10 cellular contexts compared by ENCODE assay signal in genomic region chr14:36556811-36557433, GRCh38. TPM values are rescaled to one million over a fixed set of nuclear protein-coding genes. Genes with fewer than 3 reads are reported as not detected.
DNase-seq lines count a peak whose midpoint lies in the region; ATAC-seq, FAIRE-seq and TF ChIP-seq lines count a peak whose summit lies in the region.
"Had no signal": no experiment of that assay in that cellular context is flagged by ENCODE, and none has a peak within 500 bp of the region (broad histone marks: within the 10 kb centered on the region; RNA-seq: fewer than 3 reads in every experiment).

No MANE protein-coding gene starts in this region.

- H3K9me2 ChIP-seq in PC-3 (replicated peaks; ENCODE audit: low read length) = no peaks in the 10 kb centered on the region

- no peak for FAIRE-seq in pancreas (lab: Jason Lieb, UNC)

- H3K9me3 Mint-ChIP-seq in CD8-positive, alpha-beta memory T cell = no peaks in the 10 kb centered on the region
- peaks cover 0 to 6% (median 2%) of the 10 kb centered on the region in 6 donors for H3K9me3 Mint-ChIP-seq in immature natural killer cell

- WGBS in pancreas, 2 donors = 51 to 54% methylated on average over 9 of the region's 9 CpGs

- H3K9ac ChIP-seq in PC-3 (ENCODE audit: low read length) = no peak overlapping the region
- H3K9ac ChIP-seq: BLaER1 had no signal

- H3K79me2 ChIP-seq in PC-3 (ENCODE audit: low read length) = no peaks in the 10 kb centered on the region

- H3K4me3 ChIP-seq in PC-3 (ENCODE audit: low read length) (no peak overlapping the region), dorsolateral prefrontal cortex (no peak overlapping the region), pancreas (no peak overlapping the region)
- H3K4me3 ChIP-seq in CD8-positive, alpha-beta memory T cell (ENCODE audit: low read length) = no peak overlapping the region
- H3K4me3 ChIP-seq: BLaER1 had no signal

- H3K9me3 ChIP-seq in PC-3 (ENCODE audit: low read length) (no peaks in the 10 kb centered on the region), pancreas (no peaks in the 10 kb centered on the region)
- no peaks in the 10 kb centered on the region for H3K9me3 ChIP-seq in CD8-positive, alpha-beta memory T cell (ENCODE audit: low read length)
- H3K9me3 ChIP-seq: BLaER1 had no signal

- peaks cover 4 to 22% of the 10 kb centered on the region in 2 donors for H3K27me3 Mint-ChIP-seq in CD8-positive, alpha-beta memory T cell
- peaks cover 0 to 2% (median 2%) of the 10 kb centered on the region in 3 donors for H3K27me3 Mint-ChIP-seq in immature natural killer cell (ENCODE audit: low read depth in 3 of 3)

- H4K20me1 ChIP-seq in PC-3 (ENCODE audit: low read length) = no peaks in the 10 kb centered on the region
- H4K20me1 ChIP-seq: BLaER1 had no signal

- no peak overlapping the region for H3K4me3 Mint-ChIP-seq in CD8-positive, alpha-beta memory T cell
- no peak overlapping the region for H3K4me3 Mint-ChIP-seq in immature natural killer cell

- no peaks in the 10 kb centered on the region for H3K36me3 Mint-ChIP-seq in CD8-positive, alpha-beta memory T cell
- no peaks in the 10 kb centered on the region for H3K36me3 Mint-ChIP-seq in immature natural killer cell

- H3K27ac Mint-ChIP-seq in CD8-positive, alpha-beta memory T cell = peak overlapping the region in 1 of 8 donors; percentile 2
- H3K27ac Mint-ChIP-seq in immature natural killer cell = no peak overlapping the region

- no peaks in the 10 kb centered on the region for H3K36me3 ChIP-seq in PC-3 (ENCODE audit: low read depth, low read length)
- no peaks in the 10 kb centered on the region for H3K36me3 ChIP-seq in pancreas
- H3K36me3 ChIP-seq in CD8-positive, alpha-beta memory T cell (ENCODE audit: insufficient read depth, low read length) = no peaks in the 10 kb centered on the region
- H3K36me3 ChIP-seq: BLaER1 had no signal

- H3K4me1 ChIP-seq in PC-3 (ENCODE audit: insufficient read depth, low read length) (no peaks in the 10 kb centered on the region), pancreas (no peaks in the 10 kb centered on the region)
- no peaks in the 10 kb centered on the region for H3K4me1 ChIP-seq in CD8-positive, alpha-beta memory T cell (ENCODE audit: insufficient read depth, low read length)
- H3K4me1 ChIP-seq: BLaER1 had no signal

- H3K27ac ChIP-seq in PC-3 (ENCODE audit: low read length) (no peak overlapping the region), dorsolateral prefrontal cortex (no peak overlapping the region), pancreas (no peak overlapping the region)
- no peak overlapping the region for H3K27ac ChIP-seq in CD8-positive, alpha-beta memory T cell (ENCODE audit: low read depth, low read length)
- H3K27ac ChIP-seq: BLaER1 had no signal

- H3F3A ChIP-seq in PC-3 (ENCODE audit: low read length, unreplicated experiment) = no peaks in the 10 kb centered on the region

- peak overlapping the region; percentile 56 for H2AFZ ChIP-seq in PC-3 (ENCODE audit: low read length)

- no TSS peak for BruUV-seq in PC-3 (replicated peaks; lab: Mats Ljungman, UMichigan)

- DNase-seq in DMS153 treated with DMSO at 0.1 percent for 48 hours (lab: John Stamatoyannopoulos, UW; ENCODE audit: unreplicated experiment) (peak; percentile 18), DMS153 (lab: John Stamatoyannopoulos, UW) (no peak), PC-3 (peak; percentile 56), dorsolateral prefrontal cortex (peak in 2 of 10 donors; percentile 12 to 22), pancreas (peak in 1 of 6 donors; percentile 22), immature natural killer cell (no peak)
- DNase-seq in CD8-positive, alpha-beta memory T cell = no peak

- CTCF ChIA-PET in PC-3 (lab: Charles Lee) = no interaction called here
- CTCF ChIA-PET in CD8-positive, alpha-beta memory T cell (lab: Charles Lee) = no interaction called here

- TF ChIP-seq CTCF in PC-3 (conservative IDR thresholded peaks at IDR 0.05; ENCODE audit: low read depth, low read length) (peak; percentile 95), dorsolateral prefrontal cortex (IDR thresholded peaks at IDR 0.05 in 54 of 56, conservative IDR thresholded peaks at IDR 0.05 in 2 of 56; ENCODE audit: low read depth in 1 of 56, partially characterized antibody in 56 of 56) (peak; percentile 44 to 89 (median 80)), pancreas (IDR thresholded peaks at IDR 0.05) (peak; percentile 43 to 75 (median 56))

- intact Hi-C loops in PC-3 (cut with micrococcal nuclease) = loop anchor here (1.0 to 2.0 kb wide), 4 partner anchors 350 to 674 kb away; no protein-coding TSS in a partner anchor
- intact Hi-C loops in dorsolateral prefrontal cortex (cut with DNase I) = loop anchor here (2.0 to 10.0 kb wide), 2 partner anchors 486 to 682 kb away; no protein-coding TSS in a partner anchor
- intact Hi-C loops in pancreas (cut with DNase I) = loop anchor here in 1 of 3 donors (10.0 kb wide), 1 partner anchor 48 kb away; no protein-coding TSS in a partner anchor

- ATAC-seq in HG03354 (IDR thresholded peaks at IDR 0.05; ENCODE audit: poor library complexity, severe bottlenecking, unreplicated experiment) (peak; percentile 53), PC-3 (peak; percentile 80), pancreas (peak in 3 of 4 donors; percentile 65 to 76 (median 69))

- no peaks in the 10 kb centered on the region for H3K4me1 Mint-ChIP-seq in CD8-positive, alpha-beta memory T cell
- no peaks in the 10 kb centered on the region for H3K4me1 Mint-ChIP-seq in immature natural killer cell

- H3K27me3 ChIP-seq in PC-3 (ENCODE audit: low read length) = peaks cover 22% of the 10 kb centered on the region
- H3K27me3 ChIP-seq in dorsolateral prefrontal cortex = peaks cover 0 to 26% (median 12%) of the 10 kb centered on the region in 45 donors
- no peaks in the 10 kb centered on the region for H3K27me3 ChIP-seq in pancreas
- no peaks in the 10 kb centered on the region for H3K27me3 ChIP-seq in CD8-positive, alpha-beta memory T cell (ENCODE audit: insufficient read depth, low read length, poor library complexity, severe bottlenecking)
- H3K27me3 ChIP-seq: BLaER1 had no signal

- peak overlapping the region; percentile 50 for H3K4me2 ChIP-seq in PC-3 (ENCODE audit: low read length)
- H3K4me2 ChIP-seq: BLaER1 had no signal

- POLR2A ChIA-PET in PC-3 (lab: Charles Lee; ENCODE audit: unreplicated experiment) = no interaction called here
- POLR2A ChIA-PET in CD8-positive, alpha-beta memory T cell (lab: Charles Lee) = no interaction called here

RNA-seq across cellular contexts. Expression of gene NKX2-8, which starts 25.5 kb away (rescaled TPM):
- total RNA-seq in PC-3 (2014; rRNA removed) (not detected in 2 replicates), dorsolateral prefrontal cortex (1 to 10 TPM in 2 of 120 experiments, under 1 TPM in 23, not detected in 95; 0.28 to 1.7 (median 0.45) TPM), pancreas (under 1 TPM in 1 of 6 donors, not detected in 5; 0.31 TPM)
- polyA plus RNA-seq in pancreas (not detected), immature natural killer cell (not detected)
- not detected for total RNA-seq in CD8-positive, alpha-beta memory T cell
- not detected for polyA plus RNA-seq in CD8-positive, alpha-beta memory T cell
- total RNA-seq: skeletal muscle tissue had no signal

RNA-seq across cellular contexts. Expression of gene NKX2-1, which starts 36.9 kb away (rescaled TPM):
- total RNA-seq in PC-3 (2014; rRNA removed) (not detected in 2 replicates), dorsolateral prefrontal cortex (1 to 10 TPM in 2 of 120 experiments, under 1 TPM in 79, not detected in 39; 0.16 to 1.4 (median 0.39) TPM), pancreas (under 1 TPM in 1 of 6 donors, not detected in 5; 0.25 TPM)
- polyA plus RNA-seq in pancreas (not detected), immature natural killer cell (not detected)
- total RNA-seq in CD8-positive, alpha-beta memory T cell = not detected
- polyA plus RNA-seq in CD8-positive, alpha-beta memory T cell = not detected
- total RNA-seq: skeletal muscle tissue had no signal

Comparison
In these comparisons a context has a peak if more than half of its experiments do, and no peak if none do; other contexts are left out.
1. DNase-seq: peak in DMS153 treated with DMSO at 0.1 percent for 48 hours (single experiment) and PC-3 (single experiment); none in DMS153 (single experiment), CD8-positive, alpha-beta memory T cell (0 of 5) and immature natural killer cell (0 of 3).
2. Peak in every context shown above with its lines, with median percentiles within 50 percentile points of each other: ATAC-seq and CTCF ChIP-seq.